ENCODE assay signal across 15 cellular contexts in genomic region chr2:133503323-133503722, GRCh38.
DNase-seq lines count a peak whose midpoint lies in the region; ATAC-seq and TF ChIP-seq lines count a peak whose summit lies in the region.
"Had no signal": no experiment of that assay in that cellular context is flagged by ENCODE, and none has a peak within 500 bp of the region (broad histone marks: within the 10 kb centered on the region; RNA-seq: fewer than 3 reads in every experiment).

No MANE protein-coding gene starts in this region.

- H3K9me2 ChIP-seq in hepatocyte (replicated peaks; ENCODE audit: insufficient read depth), result no peaks in the 10 kb centered on the region

- no peaks in the 10 kb centered on the region for H3K36me3 ChIP-seq in hepatocyte (replicated peaks; ENCODE audit: insufficient read depth, low read depth)

- H3K27ac ChIP-seq in hepatocyte, result peak overlapping the region; percentile 46

- peak overlapping the region; percentile 17 for H3K4me2 ChIP-seq in hepatocyte
- H3K4me2 ChIP-seq: smooth muscle cell had no signal

- no peak for TF ChIP-seq CTCF in hepatocyte (IDR thresholded peaks at IDR 0.05; ENCODE audit: poor library complexity)

- no peaks in the 10 kb centered on the region for H3K79me2 ChIP-seq in hepatocyte

- H3K9me3 ChIP-seq in hepatocyte (ENCODE audit: low read depth), result no peaks in the 10 kb centered on the region

- H2AFZ ChIP-seq in hepatocyte, result no peak overlapping the region

- H4K20me1 ChIP-seq in hepatocyte (ENCODE audit: insufficient read depth, poor library complexity, severe bottlenecking), result no peaks in the 10 kb centered on the region

- peaks cover 22% of the 10 kb centered on the region for H3K4me1 ChIP-seq in hepatocyte (ENCODE audit: insufficient read depth)

- H3K27me3 ChIP-seq in hepatocyte, result no peaks in the 10 kb centered on the region

- 95% methylated on average over 1 of the region's 1 CpG for WGBS in hepatocyte (ENCODE audit: low lambda C conversion rate, missing lambda C conversion rate)

- H3K4me3 ChIP-seq in hepatocyte, result no peak overlapping the region
- H3K4me3 ChIP-seq: smooth muscle cell had no signal

- DNase-seq in hepatocyte (ENCODE audit: low spot score) (no peak), dermis blood vessel endothelial cell (no peak), kidney glomerular epithelial cell (lab: John Stamatoyannopoulos, UW) (no peak)
- DNase-seq in activated CD4-positive, alpha-beta T cell treated with anti-CD3 and anti-CD28 coated beads for 48 hours, result no peak
- no peak for DNase-seq in stimulated activated CD4-positive, alpha-beta T cell treated with anti-CD3 and anti-CD28 coated beads, Interleukin-4, amount 100 ng/mL, for 4 hours
- DNase-seq: activated CD4-positive, alpha-beta T cell treated with anti-CD3 and anti-CD28 coated beads for 36 hours; activated naive CD4-positive, alpha-beta T cell treated with anti-CD3 and anti-CD28 coated beads, Interleukin-2, amount 10 ng/mL, durations not matched to agents 7 days and 5 days; CD4-positive, alpha-beta memory T cell; NCI-H526 had no signal

- ATAC-seq in GM18909 (IDR thresholded peaks at IDR 0.05; ENCODE audit: poor library complexity, unreplicated experiment) (peak; percentile 81), GM21576 (IDR thresholded peaks at IDR 0.05; ENCODE audit: unreplicated experiment) (peak; percentile 66), HG03066 (IDR thresholded peaks at IDR 0.05; ENCODE audit: low read depth, unreplicated experiment) (peak; percentile 78)
- ATAC-seq: activated CD4-positive, alpha-beta T cell treated with anti-CD3 and anti-CD28 coated beads for 36 hours; natural killer cell treated with Interleukin-12 subunit alpha and Interleukin-12 subunit beta and Interleukin-15 and Interleukin-18, amount 100 ng/mL, for 72 hours; SK-N-SH treated with all-trans-retinoic acid at 6 μM for 48 hours had no signal
